16 cellular contexts compared by ENCODE assay signal in genomic region chr10:35423505-35424306, GRCh38.
DNase-seq lines count a peak whose midpoint lies in the region; ATAC-seq, FAIRE-seq and TF ChIP-seq lines count a peak whose summit lies in the region.
"Had no signal": no experiment of that assay in that cellular context is flagged by ENCODE, and none has a peak within 500 bp of the region (broad histone marks: within the 10 kb centered on the region; RNA-seq: fewer than 3 reads in every experiment).

No MANE protein-coding gene starts in this region.

- H3K27me3 Mint-ChIP-seq in astrocyte (ENCODE audit: low read depth, unreplicated experiment) = no peaks in the 10 kb centered on the region
- H3K27me3 Mint-ChIP-seq: activated CD4-positive, alpha-beta T cell treated with anti-CD3 and anti-CD28 coated beads, Interleukin-2, amount 10 ng/mL, durations not matched to agents 24 days and 14 days; memory B cell had no signal

- no peaks in the 10 kb centered on the region for H3K9me2 ChIP-seq in SK-N-SH

- ATAC-seq in SK-N-SH treated with all-trans-retinoic acid at 6 μM for 48 hours (no peak), HG02852 (IDR thresholded peaks at IDR 0.05; ENCODE audit: unreplicated experiment) (no peak)

- H3K27ac ChIP-seq in SK-N-SH (ENCODE audit: low read depth in 2 of 2, low read length in 1 of 2) (peak overlapping the region in 1 of 2 experiments; percentile 89; a peak in 2 of 4 replicates), astrocyte (ENCODE audit: low read depth, low read length) (peak overlapping the region; percentile 94)
- H3K27ac ChIP-seq: 22Rv1, neutrophil had no signal

- no peak for TF ChIP-seq EP300 in SK-N-SH (IDR thresholded peaks at IDR 0.05; ENCODE audit: borderline replicate concordance in 1 of 2, low read depth in 1 of 2, low read length in 1 of 2)

- H3K9ac ChIP-seq in SK-N-SH (no peak overlapping the region), astrocyte (ENCODE audit: low read length) (no peak overlapping the region)

- TF ChIP-seq RAD21 in SK-N-SH (IDR thresholded peaks at IDR 0.05; ENCODE audit: low read length) = no peak

- CTCF ChIA-PET in SK-N-SH (lab: Yijun Ruan, JAX) = no interaction called here

- H3K4me3 Mint-ChIP-seq in astrocyte (ENCODE audit: unreplicated experiment) = no peak overlapping the region
- H3K4me3 Mint-ChIP-seq: activated CD4-positive, alpha-beta T cell treated with anti-CD3 and anti-CD28 coated beads, Interleukin-2, amount 10 ng/mL, durations not matched to agents 24 days and 14 days; brain; memory B cell had no signal

- WGBS in SK-N-SH (ENCODE audit: low lambda C conversion rate) = 93% methylated on average over 11 of the region's 11 CpGs

- H3K36me3 Mint-ChIP-seq in astrocyte (ENCODE audit: low read depth, unreplicated experiment) = peaks cover 5% of the 10 kb centered on the region
- H3K36me3 Mint-ChIP-seq: brain had no signal

- H3K4me3 ChIP-seq in SK-N-SH (ENCODE audit: low read depth in 2 of 2, low read length in 1 of 2) (no peak overlapping the region), astrocyte (ENCODE audit: insufficient read depth, low read depth, low read length) (no peak overlapping the region), fibroblast of the aortic adventitia (ENCODE audit: low read depth, low read length) (no peak overlapping the region)

- no peaks in the 10 kb centered on the region for H3K9me3 ChIP-seq in SK-N-SH
- H3K9me3 ChIP-seq in astrocyte (ENCODE audit: insufficient read depth, low read depth, low read length) = no peaks in the 10 kb centered on the region
- H3K9me3 ChIP-seq: neutrophil had no signal

- POLR2A ChIA-PET in SK-N-SH (lab: Yijun Ruan, JAX) = no interaction called here

- H3K4me2 ChIP-seq in SK-N-SH = no peak overlapping the region
- peak overlapping the region; percentile 47 for H3K4me2 ChIP-seq in astrocyte (ENCODE audit: low read length)

- H3K79me2 ChIP-seq in SK-N-SH (ENCODE audit: insufficient read depth) (peaks cover 94% of the 10 kb centered on the region), astrocyte (ENCODE audit: insufficient read depth, low read length) (peaks cover 91% of the 10 kb centered on the region)

- H3K27me3 ChIP-seq in SK-N-SH (ENCODE audit: insufficient read depth) (no peaks in the 10 kb centered on the region), astrocyte (ENCODE audit: insufficient read depth, low read length) (no peaks in the 10 kb centered on the region)
- H3K27me3 ChIP-seq: neutrophil had no signal

- H3K27ac Mint-ChIP-seq in astrocyte (ENCODE audit: unreplicated experiment) = peak overlapping the region; percentile 83
- H3K27ac Mint-ChIP-seq: activated CD4-positive, alpha-beta T cell treated with anti-CD3 and anti-CD28 coated beads, Interleukin-2, amount 10 ng/mL, durations not matched to agents 24 days and 14 days; memory B cell had no signal

- H3F3A ChIP-seq in SK-N-SH (replicated peaks; ENCODE audit: insufficient read depth) = peaks cover 24% of the 10 kb centered on the region

- peaks cover 79% of the 10 kb centered on the region for H3K4me1 Mint-ChIP-seq in astrocyte (ENCODE audit: low read depth, unreplicated experiment)

- TF ChIP-seq CTCF in SK-N-SH (IDR thresholded peaks at IDR 0.05) (no peak), astrocyte (IDR thresholded peaks at IDR 0.05; ENCODE audit: insufficient read depth, low read depth, low read length) (peak; percentile 10), fibroblast of the aortic adventitia (IDR thresholded peaks at IDR 0.05; ENCODE audit: insufficient read depth, low read length) (no peak)

- H2AFZ ChIP-seq in SK-N-SH (ENCODE audit: low read depth) = no peak overlapping the region
- no peak overlapping the region for H2AFZ ChIP-seq in astrocyte (ENCODE audit: low read depth, low read length)

- H3K36me3 ChIP-seq in SK-N-SH (replicated peaks in 1 of 2; ENCODE audit: control insufficient read depth in 1 of 2, insufficient read depth in 2 of 2, low read length in 1 of 2) = no peaks in the 10 kb centered on the region
- no peaks in the 10 kb centered on the region for H3K36me3 ChIP-seq in astrocyte (ENCODE audit: insufficient read depth, low read length)
- H3K36me3 ChIP-seq: neutrophil had no signal

- no peak for FAIRE-seq in astrocyte (lab: Jason Lieb, UNC)
- FAIRE-seq: endometrium had no signal

- H3K4me1 ChIP-seq in SK-N-SH (ENCODE audit: control insufficient read depth in 1 of 2, insufficient read depth in 2 of 2, low read depth in 1 of 2, low read length in 1 of 2) = peaks cover 32 to 41% of the 10 kb centered on the region in 2 experiments; a peak in 3 of 4 replicates
- peaks cover 57% of the 10 kb centered on the region for H3K4me1 ChIP-seq in astrocyte (ENCODE audit: insufficient read depth, low read length)

- no peak for DNase-seq in SK-N-SH
- DNase-seq in astrocyte (ENCODE audit: low read depth) = peak; percentile 79
- peak; percentile 63 for DNase-seq in fibroblast of the aortic adventitia (ENCODE audit: low read depth)
- DNase-seq in stromal cell of bone marrow (ENCODE audit: low read depth) = peak; percentile 60
- no peak for DNase-seq in T-helper 2 cell
- DNase-seq in NCI-H1048 (lab: John Stamatoyannopoulos, UW) = no peak
- DNase-seq: activated CD4-positive, alpha-beta T cell treated with anti-CD3 and anti-CD28 coated beads, Interleukin-2, amount 10 ng/mL, durations not matched to agents 24 days and 14 days; NCI-H2171 treated with DMSO at 0.1 percent for 48 hours; T-helper 1 cell had no signal

- H4K20me1 ChIP-seq in SK-N-SH (ENCODE audit: insufficient read depth) = peaks cover 21% of the 10 kb centered on the region
- H4K20me1 ChIP-seq in astrocyte (ENCODE audit: insufficient read depth, low read length) = peaks cover 35% of the 10 kb centered on the region

- no peaks in the 10 kb centered on the region for H3K9me3 Mint-ChIP-seq in astrocyte (ENCODE audit: unreplicated experiment)
- H3K9me3 Mint-ChIP-seq: activated CD4-positive, alpha-beta T cell treated with anti-CD3 and anti-CD28 coated beads, Interleukin-2, amount 10 ng/mL, durations not matched to agents 24 days and 14 days; brain; memory B cell had no signal

TF ChIP-seq in SK-N-SH, 30 proteins besides CTCF, POLR2A, EP300 and RAD21:
- TF ChIP-seq FOXJ3 (CRISPR knock-in tag; IDR thresholded peaks at IDR 0.05) (no peak), USF1 (IDR thresholded peaks at IDR 0.05; ENCODE audit: borderline replicate concordance, low read depth) (no peak)
- TF ChIP-seq, protein P1, sequence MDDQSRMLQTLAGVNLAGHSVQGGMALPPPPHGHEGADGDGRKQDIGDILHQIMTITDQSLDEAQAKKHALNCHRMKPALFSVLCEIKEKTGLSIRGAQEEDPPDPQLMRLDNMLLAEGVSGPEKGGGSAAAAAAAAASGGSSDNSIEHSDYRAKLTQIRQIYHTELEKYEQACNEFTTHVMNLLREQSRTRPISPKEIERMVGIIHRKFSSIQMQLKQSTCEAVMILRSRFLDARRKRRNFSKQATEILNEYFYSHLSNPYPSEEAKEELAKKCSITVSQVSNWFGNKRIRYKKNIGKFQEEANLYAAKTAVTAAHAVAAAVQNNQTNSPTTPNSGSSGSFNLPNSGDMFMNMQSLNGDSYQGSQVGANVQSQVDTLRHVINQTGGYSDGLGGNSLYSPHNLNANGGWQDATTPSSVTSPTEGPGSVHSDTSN (IDR thresholded peaks at IDR 0.05) = peak; percentile 32

TF ChIP-seq in SK-N-SH treated with all-trans-retinoic acid at 6 μM for 48 hours, 23 proteins besides CTCF, POLR2A, EP300 and RAD21 (continues in another document):
- TF ChIP-seq ZNF70 (CRISPR knock-in tag; IDR thresholded peaks at IDR 0.05) = no peak
- TF ChIP-seq ESRRG (CRISPR knock-in tag; IDR thresholded peaks at IDR 0.05) = no peak
- TF ChIP-seq TCF4 (CRISPR knock-in tag; IDR thresholded peaks at IDR 0.05; ENCODE audit: borderline replicate concordance) = no peak
- no peak for TF ChIP-seq ZFP30 (CRISPR knock-in tag; IDR thresholded peaks at IDR 0.05)
- TF ChIP-seq, protein P2, sequence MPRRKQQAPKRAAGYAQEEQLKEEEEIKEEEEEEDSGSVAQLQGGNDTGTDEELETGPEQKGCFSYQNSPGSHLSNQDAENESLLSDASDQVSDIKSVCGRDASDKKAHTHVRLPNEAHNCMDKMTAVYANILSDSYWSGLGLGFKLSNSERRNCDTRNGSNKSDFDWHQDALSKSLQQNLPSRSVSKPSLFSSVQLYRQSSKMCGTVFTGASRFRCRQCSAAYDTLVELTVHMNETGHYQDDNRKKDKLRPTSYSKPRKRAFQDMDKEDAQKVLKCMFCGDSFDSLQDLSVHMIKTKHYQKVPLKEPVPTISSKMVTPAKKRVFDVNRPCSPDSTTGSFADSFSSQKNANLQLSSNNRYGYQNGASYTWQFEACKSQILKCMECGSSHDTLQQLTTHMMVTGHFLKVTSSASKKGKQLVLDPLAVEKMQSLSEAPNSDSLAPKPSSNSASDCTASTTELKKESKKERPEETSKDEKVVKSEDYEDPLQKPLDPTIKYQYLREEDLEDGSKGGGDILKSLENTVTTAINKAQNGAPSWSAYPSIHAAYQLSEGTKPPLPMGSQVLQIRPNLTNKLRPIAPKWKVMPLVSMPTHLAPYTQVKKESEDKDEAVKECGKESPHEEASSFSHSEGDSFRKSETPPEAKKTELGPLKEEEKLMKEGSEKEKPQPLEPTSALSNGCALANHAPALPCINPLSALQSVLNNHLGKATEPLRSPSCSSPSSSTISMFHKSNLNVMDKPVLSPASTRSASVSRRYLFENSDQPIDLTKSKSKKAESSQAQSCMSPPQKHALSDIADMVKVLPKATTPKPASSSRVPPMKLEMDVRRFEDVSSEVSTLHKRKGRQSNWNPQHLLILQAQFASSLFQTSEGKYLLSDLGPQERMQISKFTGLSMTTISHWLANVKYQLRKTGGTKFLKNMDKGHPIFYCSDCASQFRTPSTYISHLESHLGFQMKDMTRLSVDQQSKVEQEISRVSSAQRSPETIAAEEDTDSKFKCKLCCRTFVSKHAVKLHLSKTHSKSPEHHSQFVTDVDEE (CRISPR knock-in tag; IDR thresholded peaks at IDR 0.05) = no peak
- no peak for TF ChIP-seq ZNF8 (CRISPR knock-in tag; IDR thresholded peaks at IDR 0.05)
- TF ChIP-seq ARNTL (CRISPR knock-in tag; IDR thresholded peaks at IDR 0.05; ENCODE audit: borderline replicate concordance, low read depth) = no peak
- TF ChIP-seq, protein P3, sequence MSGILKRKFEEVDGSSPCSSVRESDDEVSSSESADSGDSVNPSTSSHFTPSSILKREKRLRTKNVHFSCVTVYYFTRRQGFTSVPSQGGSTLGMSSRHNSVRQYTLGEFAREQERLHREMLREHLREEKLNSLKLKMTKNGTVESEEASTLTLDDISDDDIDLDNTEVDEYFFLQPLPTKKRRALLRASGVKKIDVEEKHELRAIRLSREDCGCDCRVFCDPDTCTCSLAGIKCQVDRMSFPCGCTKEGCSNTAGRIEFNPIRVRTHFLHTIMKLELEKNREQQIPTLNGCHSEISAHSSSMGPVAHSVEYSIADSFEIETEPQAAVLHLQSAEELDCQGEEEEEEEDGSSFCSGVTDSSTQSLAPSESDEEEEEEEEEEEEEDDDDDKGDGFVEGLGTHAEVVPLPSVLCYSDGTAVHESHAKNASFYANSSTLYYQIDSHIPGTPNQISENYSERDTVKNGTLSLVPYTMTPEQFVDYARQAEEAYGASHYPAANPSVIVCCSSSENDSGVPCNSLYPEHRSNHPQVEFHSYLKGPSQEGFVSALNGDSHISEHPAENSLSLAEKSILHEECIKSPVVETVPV (CRISPR knock-in tag; IDR thresholded peaks at IDR 0.05) = no peak

Comparison
In these comparisons a context has a peak if more than half of its experiments do, and no peak if none do; other contexts are left out.
1. DNase-seq: peak in astrocyte (single experiment), fibroblast of the aortic adventitia (single experiment) and stromal cell of bone marrow (single experiment); none in SK-N-SH (single experiment), T-helper 2 cell (0 of 5) and NCI-H1048 (single experiment).